In the genomic region with DNA sequence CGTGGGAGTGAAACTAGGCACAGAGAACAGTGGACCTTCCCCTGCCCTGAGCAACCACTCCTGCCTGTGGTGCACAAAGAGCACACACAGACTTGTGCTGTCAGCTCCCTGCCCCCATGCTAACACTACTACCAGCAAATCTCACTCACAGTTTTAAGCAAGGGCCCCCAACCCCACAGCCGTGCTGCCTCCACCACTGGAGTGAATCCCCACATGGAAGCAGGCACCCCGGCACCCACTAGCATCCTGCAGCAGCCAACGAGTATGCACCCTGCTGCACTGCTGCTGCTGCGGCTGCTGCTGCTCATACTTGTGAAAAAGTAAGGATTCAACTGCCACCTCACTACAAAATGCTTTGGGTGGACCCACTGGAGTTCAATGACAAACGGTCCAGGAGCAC, we compare ENCODE assay signal across 31 cellular contexts.
"Had no signal": no experiment of that assay in that cellular context is flagged by ENCODE, and none has a peak within 500 bp of the region (broad histone marks: within the 10 kb centered on the region; RNA-seq: fewer than 3 reads in every experiment).

No MANE protein-coding gene starts in this region.

- H3K36me3 ChIP-seq: adrenal gland, ascending aorta, breast epithelium, cardiac muscle cell, esophagus squamous epithelium, gastroesophageal sphincter, WERI-Rb-1 had no signal

- DNase-seq: activated B cell treated with CpG ODN at 0.5 μM for 24 hours; activated CD4-positive, alpha-beta T cell treated with anti-CD3 and anti-CD28 coated beads for 48 hours; activated CD4-positive, alpha-beta T cell treated with anti-CD3 and anti-CD28 coated beads, Interleukin-2, amount 50 U/mL, for 1 hour; activated CD4-positive, alpha-beta T cell treated with anti-CD3 and anti-CD28 coated beads, Interleukin-2, amount 50 U/mL, for 48 hours; activated CD8-positive, alpha-beta memory T cell treated with anti-CD3 and anti-CD28 coated beads for 24 hours; activated CD8-positive, alpha-beta T cell treated with anti-CD3 and anti-CD28 coated beads for 36 hours; activated effector memory CD4-positive, alpha-beta T cell treated with anti-CD3 and anti-CD28 coated beads, Interleukin-2, amount 50 U/mL, for 16 hours; activated naive CD4-positive, alpha-beta T cell treated with anti-CD3 and anti-CD28 coated beads for 36 hours; activated naive CD8-positive, alpha-beta T cell treated with anti-CD3 and anti-CD28 coated beads for 36 hours; activated naive CD8-positive, alpha-beta T cell treated with anti-CD3 and anti-CD28 coated beads, Interleukin-2, amount 50 U/mL, for 24 hours; activated T-cell treated with anti-CD3 and anti-CD28 coated beads, Interleukin-2, amount 50 U/mL, for 48 hours; adrenal gland; amygdala; cortex of kidney; dermis blood vessel endothelial cell; effector CD8-positive, alpha-beta T cell; esophagus squamous epithelium; foreskin melanocyte; T-helper 1 cell; T-helper 17 cell; T1000; WERI-Rb-1 had no signal

- H3K27me3 ChIP-seq: adrenal gland, ascending aorta, breast epithelium, cardiac muscle cell, esophagus squamous epithelium, gastroesophageal sphincter had no signal

- FAIRE-seq: colon, endometrium, endothelial cell of umbilical vein had no signal

- H3K27ac ChIP-seq: adrenal gland, ascending aorta, breast epithelium, cardiac muscle cell, epithelial cell of prostate, esophagus squamous epithelium, gastroesophageal sphincter, WERI-Rb-1 had no signal

- H3K9me3 ChIP-seq: adrenal gland, ascending aorta, breast epithelium, gastroesophageal sphincter had no signal

- H3K4me3 ChIP-seq: adrenal gland, ascending aorta, breast epithelium, cardiac muscle cell, esophagus squamous epithelium, gastroesophageal sphincter had no signal

- H3K4me1 ChIP-seq: adrenal gland, ascending aorta, breast epithelium, esophagus squamous epithelium, gastroesophageal sphincter had no signal

- ATAC-seq: activated CD4-positive, CD25-positive, alpha-beta regulatory T cell treated with anti-CD3 and anti-CD28 coated beads, Interleukin-2, amount 50 U/mL, for 24 hours; activated CD8-positive, alpha-beta T cell treated with anti-CD3 and anti-CD28 coated beads for 36 hours; activated naive CD8-positive, alpha-beta T cell treated with anti-CD3 and anti-CD28 coated beads, Interleukin-2, amount 50 U/mL, for 24 hours; gastroesophageal sphincter; T-helper 17 cell had no signal
